Comparison of ENCODE assay signal across 7 cellular contexts in the genomic region with DNA sequence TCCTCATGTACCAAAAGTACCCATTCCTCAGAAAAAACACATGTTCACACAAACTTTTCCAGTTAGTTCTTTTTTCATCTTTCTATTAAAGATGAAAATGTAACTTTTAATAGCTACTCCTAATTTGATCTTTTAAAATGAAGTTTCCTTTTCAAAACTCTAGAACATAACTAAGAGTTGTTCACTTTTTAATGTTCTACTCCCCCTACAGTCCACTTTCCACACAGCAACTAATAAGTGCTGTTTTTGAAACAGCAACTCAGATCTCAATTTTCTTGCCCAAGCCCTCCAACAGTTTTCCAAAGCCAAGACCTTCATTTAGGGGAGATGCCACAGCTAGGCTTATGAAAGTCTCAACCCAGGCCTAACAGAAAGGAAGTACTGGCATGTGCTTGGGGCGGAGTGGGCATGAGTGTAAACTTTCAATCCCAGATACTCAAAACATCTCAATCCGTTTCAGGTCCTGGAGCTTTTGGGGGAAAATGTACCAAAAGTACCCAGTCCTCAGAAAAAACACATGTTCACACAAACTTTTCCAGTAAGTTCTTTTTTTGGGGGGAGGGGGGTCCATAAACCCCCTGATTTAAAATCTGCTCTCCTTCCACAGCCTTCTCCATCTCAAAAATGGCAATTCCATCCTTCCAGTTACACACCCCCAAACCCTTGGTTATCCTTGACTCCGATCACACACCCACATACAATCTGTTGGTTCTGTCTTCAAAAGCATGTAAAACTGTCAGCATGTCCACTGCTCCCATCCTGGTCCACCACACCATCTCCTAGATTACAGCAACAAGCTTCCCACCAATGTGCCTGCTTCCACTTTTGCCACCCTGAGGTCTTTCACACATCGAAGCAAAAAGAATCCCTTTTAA. TPM values are rescaled to one million over a fixed set of nuclear protein-coding genes. Genes with fewer than 3 reads are reported as not detected.
A peak's percentile ranks its signal among the peaks of the same experiment; 100 is the strongest.
DNase-seq lines count a peak whose midpoint lies in the region; ATAC-seq and TF ChIP-seq lines count a peak whose summit lies in the region.

No MANE protein-coding gene starts in this region.

- peak; percentile 56 for DNase-seq in DMS114 treated with DMSO at 0.1 percent for 48 hours (lab: John Stamatoyannopoulos, UW; ENCODE audit: unreplicated experiment)
- peak; percentile 97 for DNase-seq in Panc1 (ENCODE audit: low read depth, low spot score)
- no peak for DNase-seq in colonic mucosa
- DNase-seq in DMS153 (lab: John Stamatoyannopoulos, UW) = no peak

- TF ChIP-seq CTCF in HEK293 (tag by site-specific recombination; IDR thresholded peaks at IDR 0.05) = peak; percentile 16; the same call in 1 of the 2 replicates
- TF ChIP-seq CTCF in Panc1 (IDR thresholded peaks at IDR 0.05) = no peak
- TF ChIP-seq CTCF in colonic mucosa (IDR thresholded peaks at IDR 0.05) = peak; percentile 37

- H3K9me3 ChIP-seq in HEK293 (ENCODE audit: control insufficient read depth, insufficient read depth, low read depth, low read length) = no peaks in the 10 kb centered on the region
- no peaks in the 10 kb centered on the region for H3K9me3 ChIP-seq in Panc1 (ENCODE audit: control insufficient read depth, insufficient read depth, low read depth, low read length)
- no peaks in the 10 kb centered on the region for H3K9me3 ChIP-seq in colonic mucosa
- no peaks in the 10 kb centered on the region for H3K9me3 ChIP-seq in mucosa of stomach (ENCODE audit: control insufficient read depth, low read length)

- in situ Hi-C loops in Panc1 (cut with HindIII; ENCODE audit: low pct_unique_long_range_greater_than_20kb, low sequenced_read_pairs) = loop anchor here (5.0 to 10.0 kb wide), 13 partner anchors 38 to 498 kb away; a partner anchor contains a TSS

- no peak overlapping the region for H3K4me3 ChIP-seq in HEK293 (ENCODE audit: low read depth, low read length)
- peak overlapping the region; percentile 35 to 52 for H3K4me3 ChIP-seq in Panc1 (ENCODE audit: low read depth in 2 of 2, low read length in 2 of 2)
- no peak overlapping the region for H3K4me3 ChIP-seq in colonic mucosa
- no peak overlapping the region for H3K4me3 ChIP-seq in mucosa of stomach (ENCODE audit: low read length)

- no peak for ATAC-seq in Panc1
- ATAC-seq in HG03159 (IDR thresholded peaks at IDR 0.05; ENCODE audit: unreplicated experiment) = no peak

- H3K4me1 ChIP-seq in HEK293 (ENCODE audit: control insufficient read depth, insufficient read depth, low read length) = peaks cover 52% of the 10 kb centered on the region
- peaks cover 61% of the 10 kb centered on the region for H3K4me1 ChIP-seq in Panc1 (ENCODE audit: control insufficient read depth, insufficient read depth, low read length)
- peaks cover 13% of the 10 kb centered on the region for H3K4me1 ChIP-seq in colonic mucosa
- peaks cover 38% of the 10 kb centered on the region for H3K4me1 ChIP-seq in mucosa of stomach (ENCODE audit: control insufficient read depth, insufficient read depth, low read length)

- no peaks in the 10 kb centered on the region for H3K27me3 ChIP-seq in Panc1 (ENCODE audit: control insufficient read depth, insufficient read depth, low read length)
- no peaks in the 10 kb centered on the region for H3K27me3 ChIP-seq in colonic mucosa
- H3K27me3 ChIP-seq in mucosa of stomach (ENCODE audit: control insufficient read depth, insufficient read depth, low read length) = no peaks in the 10 kb centered on the region

- CTCF ChIA-PET in HEK293 (lab: Yijun Ruan, JAX) (interaction anchor here (0.6 to 7.8 kb wide), 58 partner anchors 8 to 621 kb away, joined by 3 to 237 read pairs (median 5); a partner anchor contains a TSS), Panc1 (lab: Charles Lee) (interaction anchor here (0.5 to 7.7 kb wide), 49 partner anchors 9 to 541 kb away, joined by 3 to 357 read pairs (median 5); a partner anchor contains a TSS)

- H3K36me3 ChIP-seq in HEK293 (ENCODE audit: control insufficient read depth in 2 of 2, insufficient read depth in 1 of 2, low read length in 2 of 2) = peaks cover 16 to 27% of the 10 kb centered on the region in 2 experiments
- H3K36me3 ChIP-seq in Panc1 (ENCODE audit: control insufficient read depth, insufficient read depth, low read length) = peaks cover 26% of the 10 kb centered on the region
- no peaks in the 10 kb centered on the region for H3K36me3 ChIP-seq in colonic mucosa
- no peaks in the 10 kb centered on the region for H3K36me3 ChIP-seq in mucosa of stomach (ENCODE audit: control insufficient read depth, insufficient read depth, low read length)

- intact Hi-C loops in Panc1 (cut with micrococcal nuclease; ENCODE audit: unreplicated experiment) = loop anchor here (1.0 to 5.0 kb wide), 5 partner anchors 51 to 292 kb away; a partner anchor contains a TSS
- intact Hi-C loops in colonic mucosa (cut with DNase I) = loop anchor here (5.0 kb wide), 1 partner anchor 52 kb away; no protein-coding TSS in a partner anchor

- no peak overlapping the region for H3K9ac ChIP-seq in colonic mucosa (ENCODE audit: low read depth in 2 of 2, low read length in 2 of 2)
- H3K9ac ChIP-seq in mucosa of stomach (ENCODE audit: low read length) = peak overlapping the region; percentile 81

- H3K27ac ChIP-seq in HEK293 (ENCODE audit: extremely low read depth, low read depth, low read length) (peak overlapping the region; percentile 38), Panc1 (ENCODE audit: low read length) (peak overlapping the region; percentile 83), colonic mucosa (no peak overlapping the region)

- no TSS peak for BruUV-seq in Panc1 (replicated peaks; lab: Mats Ljungman, UMichigan)

- POLR2A ChIA-PET in HEK293 (lab: Yijun Ruan, JAX) (interaction anchor here (0.7 to 6.5 kb wide), 6 partner anchors 11 to 813 kb away, joined by 3 to 124 read pairs (median 4); a partner anchor contains a TSS), Panc1 (lab: Charles Lee) (interaction anchor here (0.6 to 6.8 kb wide), 23 partner anchors 11 to 370 kb away, joined by 3 to 177 read pairs (median 4); a partner anchor contains a TSS)

TF ChIP-seq in HEK293, 187 proteins besides CTCF, POLR2A, EP300 and RAD21 (continues in another document):
- peak; percentile 94 for TF ChIP-seq ZNF341 (tag by site-specific recombination; IDR thresholded peaks at IDR 0.05; ENCODE audit: low read depth)
- TF ChIP-seq KLF9 (tag by site-specific recombination; IDR thresholded peaks at IDR 0.05; ENCODE audit: low read depth) = peak; percentile 84
- TF ChIP-seq ZNF335 (tag by site-specific recombination; conservative IDR thresholded peaks at IDR 0.05) = peak; percentile 55
- TF ChIP-seq ZNF184 (tag by site-specific recombination; IDR thresholded peaks at IDR 0.05) = 0 out of 2 replicates have a peak, but pooled peaks have one; percentile 25
- TF ChIP-seq, protein P1, sequence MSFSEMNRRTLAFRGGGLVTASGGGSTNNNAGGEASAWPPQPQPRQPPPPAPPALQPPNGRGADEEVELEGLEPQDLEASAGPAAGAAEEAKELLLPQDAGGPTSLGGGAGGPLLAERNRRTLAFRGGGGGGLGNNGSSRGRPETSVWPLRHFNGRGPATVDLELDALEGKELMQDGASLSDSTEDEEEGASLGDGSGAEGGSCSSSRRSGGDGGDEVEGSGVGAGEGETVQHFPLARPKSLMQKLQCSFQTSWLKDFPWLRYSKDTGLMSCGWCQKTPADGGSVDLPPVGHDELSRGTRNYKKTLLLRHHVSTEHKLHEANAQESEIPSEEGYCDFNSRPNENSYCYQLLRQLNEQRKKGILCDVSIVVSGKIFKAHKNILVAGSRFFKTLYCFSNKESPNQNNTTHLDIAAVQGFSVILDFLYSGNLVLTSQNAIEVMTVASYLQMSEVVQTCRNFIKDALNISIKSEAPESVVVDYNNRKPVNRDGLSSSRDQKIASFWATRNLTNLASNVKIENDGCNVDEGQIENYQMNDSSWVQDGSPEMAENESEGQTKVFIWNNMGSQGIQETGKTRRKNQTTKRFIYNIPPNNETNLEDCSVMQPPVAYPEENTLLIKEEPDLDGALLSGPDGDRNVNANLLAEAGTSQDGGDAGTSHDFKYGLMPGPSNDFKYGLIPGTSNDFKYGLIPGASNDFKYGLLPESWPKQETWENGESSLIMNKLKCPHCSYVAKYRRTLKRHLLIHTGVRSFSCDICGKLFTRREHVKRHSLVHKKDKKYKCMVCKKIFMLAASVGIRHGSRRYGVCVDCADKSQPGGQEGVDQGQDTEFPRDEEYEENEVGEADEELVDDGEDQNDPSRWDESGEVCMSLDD (tag by site-specific recombination; IDR thresholded peaks at IDR 0.05) = 0 out of 2 replicates have a peak, but pooled peaks have one; percentile 73
- peak; percentile 72 for TF ChIP-seq ZFHX2 (tag by site-specific recombination; conservative IDR thresholded peaks at IDR 0.05)
- TF ChIP-seq PRDM1 (tag by site-specific recombination; IDR thresholded peaks at IDR 0.05) = peak; percentile 95
- TF ChIP-seq ZNF76 (tag by site-specific recombination; IDR thresholded peaks at IDR 0.05; ENCODE audit: borderline replicate concordance, low read depth) = no peak
- TF ChIP-seq IKZF3 (tag by site-specific recombination; IDR thresholded peaks at IDR 0.05) = 0 out of 2 replicates have a peak, but pooled peaks have one; percentile 3
- no peak for TF ChIP-seq GLIS1 (tag by site-specific recombination; IDR thresholded peaks at IDR 0.05)
- TF ChIP-seq, protein P2, sequence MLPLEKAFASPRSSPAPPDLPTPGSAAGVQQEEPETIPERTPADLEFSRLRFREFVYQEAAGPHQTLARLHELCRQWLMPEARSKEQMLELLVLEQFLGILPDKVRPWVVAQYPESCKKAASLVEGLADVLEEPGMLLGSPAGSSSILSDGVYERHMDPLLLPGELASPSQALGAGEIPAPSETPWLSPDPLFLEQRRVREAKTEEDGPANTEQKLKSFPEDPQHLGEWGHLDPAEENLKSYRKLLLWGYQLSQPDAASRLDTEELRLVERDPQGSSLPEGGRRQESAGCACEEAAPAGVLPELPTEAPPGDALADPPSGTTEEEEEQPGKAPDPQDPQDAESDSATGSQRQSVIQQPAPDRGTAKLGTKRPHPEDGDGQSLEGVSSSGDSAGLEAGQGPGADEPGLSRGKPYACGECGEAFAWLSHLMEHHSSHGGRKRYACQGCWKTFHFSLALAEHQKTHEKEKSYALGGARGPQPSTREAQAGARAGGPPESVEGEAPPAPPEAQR (tag by site-specific recombination; IDR thresholded peaks at IDR 0.05) = peak; percentile 28; the same call in 1 of the 2 replicates
- TF ChIP-seq ZFP69B (tag by site-specific recombination; IDR thresholded peaks at IDR 0.05) = peak; percentile 30; the same call in 1 of the 2 replicates
- peak; percentile 79 for TF ChIP-seq ZNF654 (tag by site-specific recombination; IDR thresholded peaks at IDR 0.05; ENCODE audit: low read depth)
- peak; percentile 49; the same call in 1 of the 2 replicates for TF ChIP-seq ZNF600 (tag by site-specific recombination; IDR thresholded peaks at IDR 0.05)
- no peak for TF ChIP-seq ZNF626 (tag by site-specific recombination; IDR thresholded peaks at IDR 0.05)
- TF ChIP-seq ZBTB17 (tag by site-specific recombination; IDR thresholded peaks at IDR 0.05) = peak; percentile 88

RNA-seq across cellular contexts. Expression of a gene that starts 2.0 kb away (rescaled TPM):
- total RNA-seq in Panc1 (2021; ENCODE audit: unreplicated experiment) = 4,927 TPM
- 6,160 TPM for polyA plus RNA-seq in Panc1 (2012; ENCODE audit: insufficient read length)
- 100 to 1,000 TPM; 155 to 297 TPM for total RNA-seq in colonic mucosa

RNA-seq across cellular contexts. Expression of a gene that starts 10.2 kb away (rescaled TPM):
- total RNA-seq in Panc1 (2021; ENCODE audit: unreplicated experiment) (322 TPM), colonic mucosa (10 to 100 TPM; 11.8 to 12.7 TPM)
- 462 TPM for polyA plus RNA-seq in Panc1 (2012; ENCODE audit: insufficient read length)

Comparison
In these comparisons a context has a peak if more than half of its experiments do, and no peak if none do; other contexts are left out.
1. DNase-seq: peak in DMS114 treated with DMSO at 0.1 percent for 48 hours (single experiment) and Panc1 (single experiment); none in colonic mucosa (single experiment) and DMS153 (single experiment).
2. H3K4me3 ChIP-seq: peak in Panc1 (2 of 2); none in HEK293 (single experiment), colonic mucosa (single experiment) and mucosa of stomach (single experiment).
3. RNA of a gene that starts 2.0 kb away (total RNA-seq): 4,927 TPM in Panc1 (single experiment); 155 to 297 TPM in colonic mucosa; every median in the first group is over 10 times any median in the second.
4. RNA of a gene that starts 10.2 kb away (total RNA-seq): 322 TPM in Panc1 (single experiment); 11.8 to 12.7 TPM in colonic mucosa; every median in the first group is over 10 times any median in the second.